Comparison of ENCODE assay signal across 8 cellular contexts in the genomic region with DNA sequence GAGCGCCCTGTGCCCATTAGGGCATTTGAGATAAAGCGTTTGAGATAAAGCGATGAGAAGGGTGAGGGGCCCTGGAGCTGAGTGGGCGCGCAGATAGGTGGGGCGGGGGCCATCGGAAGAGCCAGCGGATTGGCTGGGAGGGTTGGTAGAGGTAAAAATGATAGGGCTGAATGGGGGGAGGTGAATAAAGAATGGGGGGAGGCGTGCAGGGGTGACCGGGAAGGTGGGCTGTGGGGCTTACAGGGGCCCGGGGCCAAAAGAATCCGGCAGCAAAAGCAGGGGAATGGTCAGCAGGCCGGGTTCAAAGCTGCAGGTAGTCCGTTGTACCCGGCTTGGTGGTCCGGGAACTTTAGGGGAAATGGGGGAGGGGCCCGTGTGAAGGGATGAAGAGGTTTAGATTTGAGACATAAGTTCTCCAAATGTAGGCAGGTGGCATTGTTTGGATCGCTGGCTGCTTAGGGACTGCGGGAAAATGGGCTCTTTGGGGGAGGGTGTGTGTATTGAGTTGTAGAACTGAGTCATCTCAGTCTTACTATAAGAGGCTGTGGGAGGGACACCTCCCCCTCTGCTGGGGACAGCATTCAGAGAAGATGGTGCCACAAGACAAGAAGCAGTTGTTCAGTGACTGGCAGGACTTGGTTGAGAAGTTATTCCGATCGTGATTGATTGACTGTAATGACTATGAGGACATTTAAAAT. TPM values are rescaled to one million over a fixed set of nuclear protein-coding genes. Genes with fewer than 3 reads are reported as not detected.
DNase-seq lines count a peak whose midpoint lies in the region; ATAC-seq and TF ChIP-seq lines count a peak whose summit lies in the region.

No MANE protein-coding gene starts in this region.

- 3 to 4% (median 3%) methylated on average over 21 of the region's 21 CpGs for WGBS in heart left ventricle, 4 donors

- H3K36me3 ChIP-seq in heart left ventricle, result peaks cover 0 to 10% (median 0%) of the 10 kb centered on the region in 9 donors
- H3K36me3 ChIP-seq in right atrium auricular region, result no peaks in the 10 kb centered on the region

- no peak for TF ChIP-seq CTCF in heart left ventricle (IDR thresholded peaks at IDR 0.05)
- TF ChIP-seq CTCF in RWPE1 (conservative IDR thresholded peaks at IDR 0.05; ENCODE audit: low read depth), result no peak
- no peak for TF ChIP-seq CTCF in right atrium auricular region (IDR thresholded peaks at IDR 0.05)

- H3K4me3 ChIP-seq in heart left ventricle (peak overlapping the region; percentile 79 to 99 (median 92)), right atrium auricular region (peak overlapping the region; percentile 91 to 94)

- H3K27me3 ChIP-seq in heart left ventricle (no peaks in the 10 kb centered on the region), right atrium auricular region (no peaks in the 10 kb centered on the region)

- H3K4me1 ChIP-seq in heart left ventricle (peaks cover 0 to 50% (median 27%) of the 10 kb centered on the region in 12 donors), right atrium auricular region (peaks cover 0 to 46% of the 10 kb centered on the region in 2 donors)

- POLR2A ChIA-PET in RWPE1 (lab: Yijun Ruan, JAX; ENCODE audit: low non-redundant PET), result interaction anchor here (0.6 kb wide), 3 partner anchors 10 to 93 kb away, joined by 3 to 10 read pairs (median 5); no protein-coding TSS in a partner anchor

- ATAC-seq in heart left ventricle (peak in 1 of 4 donors; percentile 13), Right ventricle myocardium superior (ENCODE audit: poor library complexity) (no peak), HG03139 (IDR thresholded peaks at IDR 0.05; ENCODE audit: unreplicated experiment) (peak; percentile 28), sciatic nerve (no peak)

- DNase-seq in heart left ventricle (peak in 4 of 5 donors; percentile 15 to 32 (median 24)), Right ventricle myocardium superior (no peak), RWPE1 (ENCODE audit: low spot score) (no peak), right atrium auricular region (ENCODE audit: low spot score) (peak; percentile 61), sciatic nerve (ENCODE audit: low spot score) (peak; percentile 61), NCI-H345 treated with DMSO at 0.1 percent for 48 hours (lab: John Stamatoyannopoulos, UW; ENCODE audit: unreplicated experiment) (no peak)
- DNase-seq in activated naive CD4-positive, alpha-beta T cell (lab: John Stamatoyannopoulos, UW), result peak in 3 of 4 experiments; percentile 2 to 49 (median 31)

- H3K27ac ChIP-seq in heart left ventricle (peak overlapping the region in 11 of 12 donors; percentile 62 to 88 (median 79)), RWPE1 (peak overlapping the region; percentile 83), right atrium auricular region (peak overlapping the region; percentile 77 to 83)

- no peaks in the 10 kb centered on the region for H3K9me3 ChIP-seq in heart left ventricle
- H3K9me3 ChIP-seq in right atrium auricular region, result no peaks in the 10 kb centered on the region

- no peak for TF ChIP-seq POLR2A in heart left ventricle (IDR thresholded peaks at IDR 0.05)

- CTCF ChIA-PET in RWPE1 (lab: Yijun Ruan, JAX), result interaction anchor here (0.6 to 1.7 kb wide), 6 partner anchors 19 to 247 kb away, joined by 3 to 4 read pairs (median 3); no protein-coding TSS in a partner anchor

- intact Hi-C loops in heart left ventricle (cut with DNase I) (loop anchor here in 7 of 10 donors (1.0 to 10.0 kb wide), 8 partner anchors 56 to 223 kb away; a partner anchor contains a TSS), Right ventricle myocardium superior (cut with DNase I) (loop anchor here (5.0 kb wide), 1 partner anchor 71 kb away; no protein-coding TSS in a partner anchor), sciatic nerve (cut with DNase I) (loop anchor here (5.0 kb wide), 1 partner anchor 71 kb away; no protein-coding TSS in a partner anchor)

RNA-seq across cellular contexts. Expression of a gene that starts 0.6 kb away (rescaled TPM):
- total RNA-seq in heart left ventricle (1 to 10 TPM; 1.3 to 4.3 (median 2.6) TPM), Right ventricle myocardium superior (1.6 TPM), right atrium auricular region (1 to 10 TPM; 1.8 to 3.5 TPM), sciatic nerve (5.5 TPM)
- polyA plus RNA-seq in heart left ventricle, result 1 to 10 TPM; 1.9 to 2.1 TPM

Comparison
In these comparisons a context has a peak if more than half of its experiments do, and no peak if none do; other contexts are left out.
1. DNase-seq: peak in heart left ventricle (4 of 5), activated naive CD4-positive, alpha-beta T cell (3 of 4), right atrium auricular region (single experiment) and sciatic nerve (single experiment); none in Right ventricle myocardium superior (single experiment), RWPE1 (single experiment) and NCI-H345 treated with DMSO at 0.1 percent for 48 hours (single experiment).
2. Peak in every context shown above with its lines, with median percentiles within 50 percentile points of each other: H3K27ac ChIP-seq.